Comparison of ENCODE assay signal across 9 cellular contexts in the genomic region with DNA sequence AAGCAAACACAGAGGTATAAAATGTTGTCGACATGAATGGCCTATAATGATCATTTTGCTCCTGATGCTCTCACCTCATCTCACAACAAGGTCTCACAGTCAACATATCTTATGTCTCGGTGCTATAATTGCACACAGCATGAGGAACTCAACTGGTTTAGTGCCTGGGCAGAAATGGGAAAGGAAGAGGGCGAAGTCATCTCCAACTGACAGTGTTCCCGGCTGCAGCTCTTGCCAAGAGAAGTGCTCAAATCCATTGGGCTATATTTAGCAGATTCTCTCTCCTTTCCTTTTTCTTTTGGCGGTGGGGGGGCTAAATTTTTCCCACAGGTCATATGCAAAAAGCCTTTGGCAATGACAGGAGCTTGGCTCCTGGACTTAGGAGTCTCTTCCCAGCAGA. TPM values are rescaled to one million over a fixed set of nuclear protein-coding genes. Genes with fewer than 3 reads are reported as not detected.
A peak's percentile ranks its signal among the peaks of the same experiment; 100 is the strongest.
DNase-seq lines count a peak whose midpoint lies in the region; ATAC-seq and TF ChIP-seq lines count a peak whose summit lies in the region.
"Had no signal": no experiment of that assay in that cellular context is flagged by ENCODE, and none has a peak within 500 bp of the region (broad histone marks: within the 10 kb centered on the region; RNA-seq: fewer than 3 reads in every experiment).

No MANE protein-coding gene starts in this region.

- H3K27me3 ChIP-seq in MG63 (no peaks in the 10 kb centered on the region), ascending aorta (no peaks in the 10 kb centered on the region), layer of hippocampus (ENCODE audit: control insufficient read depth, insufficient read depth, low read length) (no peaks in the 10 kb centered on the region), stomach (no peaks in the 10 kb centered on the region)

- ATAC-seq in GM21737 (IDR thresholded peaks at IDR 0.05; ENCODE audit: unreplicated experiment) (no peak), GM21515 (IDR thresholded peaks at IDR 0.05; ENCODE audit: unreplicated experiment) (no peak)

- H3K4me3 ChIP-seq in MG63: no peak overlapping the region
- peak overlapping the region; percentile 3 to 20 for H3K4me3 ChIP-seq in ascending aorta
- no peak overlapping the region for H3K4me3 ChIP-seq in stomach

- intact Hi-C loops in ascending aorta (cut with DNase I): loop anchor here (5.0 kb wide), 1 partner anchor 51 kb away; no protein-coding TSS in a partner anchor
- intact Hi-C loops in stomach (cut with DNase I; ENCODE audit: low total_unique reads): no loop called here

- 33 to 59% (median 50%) methylated on average over 5 of the region's 5 CpGs for WGBS in stomach, 5 donors

- H3K4me1 ChIP-seq in ascending aorta (peaks cover 33 to 66% of the 10 kb centered on the region in 2 donors), stomach (peaks cover 73 to 100% (median 85%) of the 10 kb centered on the region in 4 donors)

- H3K36me3 ChIP-seq in MG63 (peaks cover 36% of the 10 kb centered on the region), ascending aorta (peaks cover 3 to 5% of the 10 kb centered on the region in 2 donors), stomach (peaks cover 4 to 20% (median 11%) of the 10 kb centered on the region in 4 donors)

- peak overlapping the region; percentile 88 to 91 for H3K27ac ChIP-seq in ascending aorta
- peak overlapping the region; percentile 76 for H3K27ac ChIP-seq in layer of hippocampus (ENCODE audit: low read depth, low read length)
- H3K27ac ChIP-seq in stomach: peak overlapping the region in 4 of 5 donors; percentile 80 to 88 (median 82)

- TF ChIP-seq EP300 in stomach (IDR thresholded peaks at IDR 0.05): no peak

- H3K9me3 ChIP-seq in MG63 (no peaks in the 10 kb centered on the region), ascending aorta (no peaks in the 10 kb centered on the region), stomach (no peaks in the 10 kb centered on the region)

- no peak for TF ChIP-seq CTCF in ascending aorta (IDR thresholded peaks at IDR 0.05)
- no peak for TF ChIP-seq CTCF in stomach (IDR thresholded peaks at IDR 0.05)

- no peak for TF ChIP-seq POLR2A in stomach (IDR thresholded peaks at IDR 0.05)

- DNase-seq in MG63: peak; percentile 68
- DNase-seq in ascending aorta (ENCODE audit: low spot score in 2 of 2): no peak
- no peak for DNase-seq in stomach
- DNase-seq in HT-29 (ENCODE audit: low spot score): no peak
- no peak for DNase-seq in activated gamma-delta T cell treated with Interleukin-2 at 50 U/mL for 16 hours
- DNase-seq: HFFc6 had no signal

RNA-seq across cellular contexts. Expression of a gene that starts 53.0 kb away (rescaled TPM):
- total RNA-seq in MG63 (2014; rRNA removed; shearing (Covaris generic); ENCODE audit: low replicate concordance): 0.76 TPM in 1 of 2 replicates, not detected in the other
- total RNA-seq in ascending aorta (3.2 TPM), stomach (1 to 10 TPM in 2 of 5 donors, not detected in 3; 2.4 to 3.0 TPM)
- 1 to 10 TPM; 1.1 to 2.5 (median 1.6) TPM for polyA plus RNA-seq in stomach
- not detected in 2 replicates for total RNA-seq in HT-29 (2014; rRNA removed; shearing (Covaris generic))

Comparison
In these comparisons a context has a peak if more than half of its experiments do, and no peak if none do; other contexts are left out.
1. H3K4me3 ChIP-seq: peak in ascending aorta (2 of 2); none in MG63 (single experiment) and stomach (0 of 4).
2. Peak in every context shown above with its lines, with median percentiles within 50 percentile points of each other: H3K27ac ChIP-seq.